In genomic region chr19:40802300-40803169, GRCh38 we compare ENCODE assay signal across 1 cellular context.
TF ChIP-seq lines count a peak whose summit lies in the region.

No MANE protein-coding gene starts in this region.

TF ChIP-seq in H1, 55 proteins besides CTCF, POLR2A, EP300 and RAD21:
- TF ChIP-seq RNF2 (IDR thresholded peaks at IDR 0.05; ENCODE audit: borderline replicate concordance, low read depth, low read length, missing control alignments, poor library complexity, severe bottlenecking): no peak
- TF ChIP-seq CHD1 (IDR thresholded peaks at IDR 0.05; ENCODE audit: low read depth, low read length): no peak
- peak; percentile 3; the same call in 1 of the 2 replicates for TF ChIP-seq POLR2AphosphoS5 (IDR thresholded peaks at IDR 0.05; ENCODE audit: low read depth, low read length)
